ENCODE assay signal across 23 cellular contexts in the genomic region with DNA sequence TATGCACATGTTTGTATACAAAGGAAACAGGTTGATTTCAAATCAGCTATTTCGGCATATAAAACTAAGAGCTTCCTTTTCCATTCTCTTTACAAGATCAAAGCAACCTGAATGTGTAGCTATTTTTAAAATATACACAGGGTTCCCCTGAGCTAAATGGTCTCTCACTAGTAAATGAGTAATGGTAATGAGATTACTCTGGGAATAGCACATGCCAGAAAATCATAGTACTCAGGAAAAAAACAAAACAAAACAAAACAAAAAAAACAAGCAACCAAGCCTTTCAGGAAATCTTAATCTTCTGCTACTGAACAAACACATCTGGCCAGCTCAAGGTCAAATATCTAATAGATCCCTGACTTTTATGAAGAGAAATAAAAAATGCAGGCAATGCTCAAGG.
A peak's percentile ranks its signal among the peaks of the same experiment; 100 is the strongest.
DNase-seq lines count a peak whose midpoint lies in the region; FAIRE-seq and TF ChIP-seq lines count a peak whose summit lies in the region.
"Had no signal": no experiment of that assay in that cellular context is flagged by ENCODE, and none has a peak within 500 bp of the region (broad histone marks: within the 10 kb centered on the region; RNA-seq: fewer than 3 reads in every experiment).

No MANE protein-coding gene starts in this region.

- no peaks in the 10 kb centered on the region for H3K36me3 ChIP-seq in OCI-LY7 (ENCODE audit: insufficient read depth, low read length)
- H3K36me3 ChIP-seq: BE2C; BLaER1 treated with 17β-estradiol and CSF1 and Interleukin-3, amounts not matched to agents 10 nM and 100 nM had no signal

- peaks cover 7% of the 10 kb centered on the region for H3K4me1 ChIP-seq in OCI-LY7 (ENCODE audit: insufficient read depth, low read length, poor library complexity, severe bottlenecking)
- H3K4me1 ChIP-seq: A549; BE2C; BLaER1 treated with 17β-estradiol and CSF1 and Interleukin-3, amounts not matched to agents 10 nM and 100 nM had no signal

- CTCF ChIA-PET in OCI-LY7 (lab: Charles Lee; ENCODE audit: unreplicated experiment) = no interaction called here

- no peak overlapping the region for H3K4me3 ChIP-seq in OCI-LY7 (ENCODE audit: low read depth, low read length, poor library complexity, severe bottlenecking)
- H3K4me3 ChIP-seq: A549; BLaER1 treated with 17β-estradiol and CSF1 and Interleukin-3, amounts not matched to agents 10 nM and 100 nM had no signal

- peak overlapping the region; percentile 5; the same call in 1 of the 2 replicates for H3K4me2 ChIP-seq in OCI-LY7 (ENCODE audit: low read length)
- H3K4me2 ChIP-seq: A549; BLaER1 treated with 17β-estradiol and CSF1 and Interleukin-3, amounts not matched to agents 10 nM and 100 nM had no signal

- intact Hi-C loops in OCI-LY7 (cut with micrococcal nuclease; ENCODE audit: unreplicated experiment) = no loop called here

- FAIRE-seq in endometrium (lab: Jason Lieb, UNC) = peak; percentile 73
- FAIRE-seq: A549, D721Med, G401.6, GM12892 had no signal

- no TSS peak for BruUV-seq in OCI-LY7 (replicated peaks; lab: Mats Ljungman, UMichigan)

- H3K9me3 ChIP-seq in OCI-LY7 (ENCODE audit: low read length) = no peaks in the 10 kb centered on the region
- H3K9me3 ChIP-seq: A549; BE2C; BLaER1 treated with 17β-estradiol and CSF1 and Interleukin-3, amounts not matched to agents 10 nM and 100 nM had no signal

- DNase-seq in NCI-H2171 treated with DMSO at 0.1 percent for 48 hours (lab: John Stamatoyannopoulos, UW) = peak; percentile 27
- no peak for DNase-seq in NCI-H2171 (lab: John Stamatoyannopoulos, UW)
- no peak for DNase-seq in OCI-LY7 (ENCODE audit: low spot score)
- peak; percentile 57 for DNase-seq in renal cortical epithelial cell (ENCODE audit: low read depth)
- DNase-seq in activated CD4-positive, alpha-beta T cell treated with anti-CD3 and anti-CD28 coated beads, Interleukin-2, amount 50 U/mL, for 48 hours = no peak
- no peak for DNase-seq in mucosa of gallbladder (ENCODE audit: low spot score)
- DNase-seq: 8988T; ACHN; AML-193; BE2C; CD4-positive, alpha-beta T cell; CD8-positive, alpha-beta memory T cell; DMS 273 treated with DMSO at 0.1 percent for 48 hours; DND-41; GOT3; H7; HCEC 1CT had no signal

- TF ChIP-seq CTCF in OCI-LY7 (conservative IDR thresholded peaks at IDR 0.05; ENCODE audit: low read length) = no peak

- H3K9me2 ChIP-seq in OCI-LY7 (ENCODE audit: insufficient read depth, low read length) = no peaks in the 10 kb centered on the region

- no peak overlapping the region for H3K27ac ChIP-seq in OCI-LY7 (ENCODE audit: low read depth, low read length, poor library complexity, severe bottlenecking)
- H3K27ac ChIP-seq: A549; BLaER1 treated with 17β-estradiol and CSF1 and Interleukin-3, amounts not matched to agents 10 nM and 100 nM had no signal

- POLR2A ChIA-PET in OCI-LY7 (lab: Charles Lee) = interaction anchor here (0.6 to 2.7 kb wide), 12 partner anchors 10 to 477 kb away, joined by 3 to 12 read pairs (median 3); no protein-coding TSS in a partner anchor

- no peaks in the 10 kb centered on the region for H3K79me2 ChIP-seq in OCI-LY7 (ENCODE audit: insufficient read depth, low read depth, low read length)

- peak overlapping the region; percentile 2; the same call in 1 of the 2 replicates for H2AFZ ChIP-seq in OCI-LY7 (ENCODE audit: low read length)

- no peaks in the 10 kb centered on the region for H4K20me1 ChIP-seq in OCI-LY7 (ENCODE audit: insufficient read depth, low read length)
- H4K20me1 ChIP-seq: BLaER1 treated with 17β-estradiol and CSF1 and Interleukin-3, amounts not matched to agents 10 nM and 100 nM had no signal

Comparison
In these comparisons a context has a peak if more than half of its experiments do, and no peak if none do; other contexts are left out.
1. DNase-seq: peak in NCI-H2171 treated with DMSO at 0.1 percent for 48 hours (single experiment) and renal cortical epithelial cell (single experiment); none in NCI-H2171 (single experiment), OCI-LY7 (single experiment), activated CD4-positive, alpha-beta T cell treated with anti-CD3 and anti-CD28 coated beads, Interleukin-2, amount 50 U/mL, for 48 hours (0 of 2) and mucosa of gallbladder (single experiment).